In the genomic region with DNA sequence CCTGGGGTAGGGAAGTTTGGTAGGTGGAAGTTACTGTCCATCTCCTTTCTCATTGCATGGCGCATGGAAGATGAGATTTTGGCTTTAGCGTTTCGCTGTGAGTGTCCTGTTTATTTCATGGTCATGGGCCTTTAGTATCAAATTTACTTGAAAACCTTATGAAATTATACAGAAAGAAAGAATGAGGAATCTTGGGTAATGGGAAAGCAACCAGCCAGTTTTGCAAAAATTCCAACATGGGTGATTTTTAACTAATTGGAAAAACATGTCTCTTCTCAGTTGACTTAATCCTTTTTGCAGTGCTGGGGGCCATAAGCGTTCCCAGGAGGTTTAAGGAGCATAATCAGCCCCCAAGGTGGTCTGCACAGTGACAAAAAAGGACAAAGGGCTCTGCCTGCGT, we compare ENCODE assay signal across 1 cellular context.
TF ChIP-seq lines count a peak whose summit lies in the region.

No MANE protein-coding gene starts in this region.

TF ChIP-seq in H1, 55 proteins besides CTCF, POLR2A, EP300 and RAD21:
- TF ChIP-seq KDM5A (IDR thresholded peaks at IDR 0.05; ENCODE audit: low read length) (no peak), JUN (IDR thresholded peaks at IDR 0.05; ENCODE audit: low read depth, low read length) (no peak), SP1 (IDR thresholded peaks at IDR 0.05; ENCODE audit: low read depth, low read length) (no peak), GTF2F1 (IDR thresholded peaks at IDR 0.05; ENCODE audit: borderline replicate concordance, low read depth, low read length) (no peak), EGR1 (IDR thresholded peaks at IDR 0.05; ENCODE audit: borderline replicate concordance, low read depth, low read length) (no peak), JUND (IDR thresholded peaks at IDR 0.05; ENCODE audit: low read length) (no peak), CBX5 (IDR thresholded peaks at IDR 0.05; ENCODE audit: low read depth, low read length) (no peak)
